In the genomic region with DNA sequence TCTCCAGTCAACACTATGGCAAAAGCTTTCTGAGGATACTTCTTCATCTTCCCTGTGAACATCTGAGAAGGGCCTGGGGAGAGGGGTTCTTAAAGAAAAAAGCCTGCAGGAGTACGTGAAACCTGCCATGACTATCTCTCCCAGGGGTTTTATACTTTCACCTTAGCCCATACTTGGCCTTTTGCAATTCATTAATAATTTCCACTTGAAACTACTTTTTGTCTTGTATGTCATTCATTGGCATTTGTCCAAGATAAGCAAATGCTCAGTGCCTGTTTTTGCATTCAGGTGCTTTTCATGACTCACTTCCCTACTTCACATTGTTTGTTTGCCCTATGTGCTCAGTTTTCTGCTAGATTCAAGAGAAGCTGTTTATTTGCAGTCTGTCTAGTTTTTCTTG, we compare ENCODE assay signal across 9 cellular contexts.
DNase-seq lines count a peak whose midpoint lies in the region; ATAC-seq and TF ChIP-seq lines count a peak whose summit lies in the region.
"Had no signal": no experiment of that assay in that cellular context is flagged by ENCODE, and none has a peak within 500 bp of the region (broad histone marks: within the 10 kb centered on the region; RNA-seq: fewer than 3 reads in every experiment).

No MANE protein-coding gene starts in this region.

- no peaks in the 10 kb centered on the region for H3K36me3 Mint-ChIP-seq in CD4-positive, alpha-beta T cell (ENCODE audit: low read depth)

- intact Hi-C loops in CD4-positive, alpha-beta T cell (cut with DNase I, micrococcal nuclease): no loop called here
- intact Hi-C loops in PC-3 (cut with micrococcal nuclease): loop anchor here (1.0 to 10.0 kb wide), 5 partner anchors 92 to 632 kb away; no protein-coding TSS in a partner anchor

- CTCF ChIA-PET in CD4-positive, alpha-beta T cell (lab: Charles Lee): interaction anchor here (1.1 kb wide), 1 partner anchor 68 kb away, joined by 3 read pairs; no protein-coding TSS in a partner anchor
- CTCF ChIA-PET in PC-3 (lab: Charles Lee): no interaction called here

- POLR2A ChIA-PET in CD4-positive, alpha-beta T cell (lab: Charles Lee): no interaction called here
- POLR2A ChIA-PET in PC-3 (lab: Charles Lee; ENCODE audit: unreplicated experiment): no interaction called here

- H3K4me1 Mint-ChIP-seq in CD4-positive, alpha-beta T cell (ENCODE audit: low read depth): no peaks in the 10 kb centered on the region

- TF ChIP-seq CTCF in CD4-positive, alpha-beta T cell (IDR thresholded peaks at IDR 0.05): no peak
- TF ChIP-seq CTCF in PC-3 (conservative IDR thresholded peaks at IDR 0.05; ENCODE audit: low read depth, low read length): no peak

- peak; percentile 17 for ATAC-seq in CD4-positive, alpha-beta T cell (ENCODE audit: poor library complexity)
- ATAC-seq in GM19467 (IDR thresholded peaks at IDR 0.05; ENCODE audit: unreplicated experiment): peak; percentile 64
- peak; percentile 83 for ATAC-seq in HG03460 (IDR thresholded peaks at IDR 0.05; ENCODE audit: unreplicated experiment)
- ATAC-seq in PC-3: peak; percentile 93

- DNase-seq in CD4-positive, alpha-beta T cell: no peak
- DNase-seq in PC-3: peak; percentile 93
- DNase-seq in left kidney (ENCODE audit: low read depth, low spot score): peak; percentile 8
- no peak for DNase-seq in NCI-H1694 (lab: John Stamatoyannopoulos, UW)
- no peak for DNase-seq in amygdala (lab: John Stamatoyannopoulos, UW)
- no peak for DNase-seq in stimulated activated naive CD4-positive, alpha-beta T cell (lab: John Stamatoyannopoulos, UW)

- H3F3A ChIP-seq in PC-3 (ENCODE audit: low read length, unreplicated experiment): no peaks in the 10 kb centered on the region

- peak overlapping the region; percentile 81 for H3K9ac ChIP-seq in PC-3 (ENCODE audit: low read length)

- H3K27me3 ChIP-seq in CD4-positive, alpha-beta T cell (ENCODE audit: control insufficient read depth, insufficient read depth, low read length): no peaks in the 10 kb centered on the region
- H3K27me3 ChIP-seq in PC-3 (ENCODE audit: low read length): no peaks in the 10 kb centered on the region

- no TSS peak for BruUV-seq in PC-3 (replicated peaks; lab: Mats Ljungman, UMichigan)

- no peak overlapping the region for H3K27ac Mint-ChIP-seq in CD4-positive, alpha-beta T cell
- H3K27ac Mint-ChIP-seq: activated naive CD8-positive, alpha-beta T cell had no signal

- H3K79me2 ChIP-seq in PC-3 (ENCODE audit: low read length): no peaks in the 10 kb centered on the region

- peak overlapping the region; percentile 64 for H3K4me2 ChIP-seq in PC-3 (ENCODE audit: low read length)

- no peak overlapping the region for H3K4me3 Mint-ChIP-seq in CD4-positive, alpha-beta T cell
- H3K4me3 Mint-ChIP-seq: activated naive CD8-positive, alpha-beta T cell had no signal

- no peaks in the 10 kb centered on the region for H4K20me1 ChIP-seq in PC-3 (ENCODE audit: low read length)

- H3K9me2 ChIP-seq in PC-3 (replicated peaks; ENCODE audit: low read length): no peaks in the 10 kb centered on the region

- no peak overlapping the region for H3K27ac ChIP-seq in CD4-positive, alpha-beta T cell (ENCODE audit: low read depth, low read length)
- H3K27ac ChIP-seq in PC-3 (ENCODE audit: low read length): peak overlapping the region; percentile 96

- peaks cover 33% of the 10 kb centered on the region for H3K4me1 ChIP-seq in PC-3 (ENCODE audit: insufficient read depth, low read length)

- H3K9me3 ChIP-seq in CD4-positive, alpha-beta T cell (ENCODE audit: control insufficient read depth, low read length): no peaks in the 10 kb centered on the region
- H3K9me3 ChIP-seq in PC-3 (ENCODE audit: low read length): 0 out of 2 replicates have a peak, but pooled peaks cover 10% of the 10 kb centered on the region

- H3K27me3 Mint-ChIP-seq in CD4-positive, alpha-beta T cell: no peaks in the 10 kb centered on the region
- H3K27me3 Mint-ChIP-seq: activated naive CD8-positive, alpha-beta T cell had no signal

- peaks cover 17% of the 10 kb centered on the region for H3K36me3 ChIP-seq in PC-3 (ENCODE audit: low read depth, low read length)

- peak overlapping the region; percentile 23; the same call in 1 of the 2 replicates for H3K4me3 ChIP-seq in PC-3 (ENCODE audit: low read length)

- no peak overlapping the region for H2AFZ ChIP-seq in PC-3 (ENCODE audit: low read length)

- no peaks in the 10 kb centered on the region for H3K9me3 Mint-ChIP-seq in CD4-positive, alpha-beta T cell

Comparison
In these comparisons a context has a peak if more than half of its experiments do, and no peak if none do; other contexts are left out.
1. ATAC-seq: peak in every context shown above with its lines; median percentile 93 in PC-3; 83 in HG03460; 64 in GM19467; 17 in CD4-positive, alpha-beta T cell.
2. DNase-seq: peak in PC-3 (single experiment) and left kidney (single experiment); none in CD4-positive, alpha-beta T cell (0 of 10), NCI-H1694 (single experiment), amygdala (0 of 56) and stimulated activated naive CD4-positive, alpha-beta T cell (0 of 6).